Comparison of ENCODE assay signal across 13 cellular contexts in genomic region chr11:119990306-119991021, GRCh38.
A peak's percentile ranks its signal among the peaks of the same experiment; 100 is the strongest.
DNase-seq lines count a peak whose midpoint lies in the region; ATAC-seq and TF ChIP-seq lines count a peak whose summit lies in the region.
"Had no signal": no experiment of that assay in that cellular context is flagged by ENCODE, and none has a peak within 500 bp of the region (broad histone marks: within the 10 kb centered on the region; RNA-seq: fewer than 3 reads in every experiment).

No MANE protein-coding gene starts in this region.

- no peak overlapping the region for H2AFZ ChIP-seq in osteoblast (ENCODE audit: low read length)
- no peak overlapping the region for H2AFZ ChIP-seq in Karpas-422 (ENCODE audit: low read length)

- H3K79me2 ChIP-seq in osteoblast (ENCODE audit: insufficient read depth, low read length) (no peaks in the 10 kb centered on the region), Karpas-422 (ENCODE audit: low read length) (no peaks in the 10 kb centered on the region)

- no peaks in the 10 kb centered on the region for H3K27me3 ChIP-seq in BLaER1
- H3K27me3 ChIP-seq in adipocyte (replicated peaks; ENCODE audit: control insufficient read depth, insufficient read depth, low read length) = peaks cover 39% of the 10 kb centered on the region
- peaks cover 16% of the 10 kb centered on the region for H3K27me3 ChIP-seq in osteoblast (ENCODE audit: insufficient read depth, low read length)
- no peaks in the 10 kb centered on the region for H3K27me3 ChIP-seq in Karpas-422 (ENCODE audit: low read length)
- H3K27me3 ChIP-seq: cardiac muscle cell, SJCRH30 had no signal

- H3K36me3 ChIP-seq in BLaER1 (no peaks in the 10 kb centered on the region), adipocyte (ENCODE audit: control insufficient read depth, insufficient read depth, low read length, severe bottlenecking) (no peaks in the 10 kb centered on the region), osteoblast (ENCODE audit: insufficient read depth, low read length) (no peaks in the 10 kb centered on the region), Karpas-422 (ENCODE audit: insufficient read depth, low read length) (no peaks in the 10 kb centered on the region)
- H3K36me3 ChIP-seq: cardiac muscle cell, SJCRH30 had no signal

- no peaks in the 10 kb centered on the region for H4K20me1 ChIP-seq in BLaER1
- no peaks in the 10 kb centered on the region for H4K20me1 ChIP-seq in osteoblast (ENCODE audit: insufficient read depth, low read length)
- H4K20me1 ChIP-seq in Karpas-422 (ENCODE audit: insufficient read depth, low read depth, low read length) = no peaks in the 10 kb centered on the region

- H3K4me2 ChIP-seq in BLaER1 (peak overlapping the region; percentile 45), osteoblast (ENCODE audit: insufficient read depth, low read length) (no peak overlapping the region), Karpas-422 (ENCODE audit: low read depth, low read length, poor library complexity, severe bottlenecking) (no peak overlapping the region)

- no peak overlapping the region for H3K9ac ChIP-seq in BLaER1
- H3K9ac ChIP-seq in adipocyte (ENCODE audit: low read length) = peak overlapping the region; percentile 49
- H3K9ac ChIP-seq in Karpas-422 (ENCODE audit: low read length) = no peak overlapping the region

- no peak for DNase-seq in adipocyte (ENCODE audit: low read depth)
- DNase-seq in globus pallidus (ENCODE audit: low spot score) = peak; percentile 97
- DNase-seq in osteoblast (ENCODE audit: insufficient read length, low spot score, missing footprints) = peak; percentile 93
- DNase-seq in NCI-H510A (lab: John Stamatoyannopoulos, UW) = no peak
- DNase-seq in Karpas-422 = no peak
- no peak for DNase-seq in SHP77 (lab: John Stamatoyannopoulos, UW)
- DNase-seq: DMS79, NCI-H1694, SJCRH30 had no signal

- peaks cover 35% of the 10 kb centered on the region for H3K4me1 ChIP-seq in BLaER1
- H3K4me1 ChIP-seq in adipocyte (ENCODE audit: control insufficient read depth, insufficient read depth, low read length) = peaks cover 12% of the 10 kb centered on the region
- H3K4me1 ChIP-seq in osteoblast (ENCODE audit: insufficient read depth, low read length) = no peaks in the 10 kb centered on the region
- H3K4me1 ChIP-seq in Karpas-422 (ENCODE audit: low read length) = no peaks in the 10 kb centered on the region
- H3K4me1 ChIP-seq: SJCRH30 had no signal

- no peaks in the 10 kb centered on the region for H3K9me2 ChIP-seq in Karpas-422 (replicated peaks; ENCODE audit: insufficient read depth, low read length)

- no peak for TF ChIP-seq CTCF in osteoblast (IDR thresholded peaks at IDR 0.05; ENCODE audit: extremely low read depth, low read depth, low read length)

- no peak for ATAC-seq in HG03442 (IDR thresholded peaks at IDR 0.05; ENCODE audit: unreplicated experiment)
- ATAC-seq: GM12878 had no signal

- H3K27ac ChIP-seq in BLaER1 (no peak overlapping the region), osteoblast (ENCODE audit: low read depth, low read length) (no peak overlapping the region), Karpas-422 (ENCODE audit: low read length) (no peak overlapping the region)
- H3K27ac ChIP-seq: cardiac muscle cell, SJCRH30 had no signal

- no peaks in the 10 kb centered on the region for H3K9me3 ChIP-seq in BLaER1
- H3K9me3 ChIP-seq in adipocyte (ENCODE audit: control insufficient read depth, low read length) = no peaks in the 10 kb centered on the region
- no peaks in the 10 kb centered on the region for H3K9me3 ChIP-seq in osteoblast (ENCODE audit: low read depth, low read length)
- no peaks in the 10 kb centered on the region for H3K9me3 ChIP-seq in Karpas-422 (ENCODE audit: low read length)
- H3K9me3 ChIP-seq: SJCRH30 had no signal

- H3K4me3 ChIP-seq in BLaER1 (no peak overlapping the region), adipocyte (ENCODE audit: low read length) (no peak overlapping the region), osteoblast (ENCODE audit: insufficient read depth, low read length) (no peak overlapping the region), Karpas-422 (ENCODE audit: low read length) (no peak overlapping the region)
- H3K4me3 ChIP-seq: cardiac muscle cell, GM12878, SJCRH30 had no signal

Comparison
In these comparisons a context has a peak if more than half of its experiments do, and no peak if none do; other contexts are left out.
1. DNase-seq: peak in globus pallidus (single experiment) and osteoblast (single experiment); none in adipocyte (single experiment), NCI-H510A (single experiment), Karpas-422 (single experiment) and SHP77 (0 of 2).